Comparison of ENCODE assay signal across 8 cellular contexts in genomic region chr5:134738133-134738962, GRCh38. TPM values are rescaled to one million over a fixed set of nuclear protein-coding genes. Genes with fewer than 3 reads are reported as not detected.
DNase-seq lines count a peak whose midpoint lies in the region; ATAC-seq and TF ChIP-seq lines count a peak whose summit lies in the region.

Gene CAMLG (plus strand): TSS chr5:134738548. CDS start chr5:134738621, 73 bp downstream.

- peaks cover 13% of the 10 kb centered on the region for H3K36me3 Mint-ChIP-seq in activated CD4-positive, alpha-beta T cell treated with anti-CD3 and anti-CD28 coated beads for 36 hours (ENCODE audit: low read depth)

- intact Hi-C loops in activated CD4-positive, alpha-beta T cell treated with anti-CD3 and anti-CD28 coated beads for 36 hours (cut with DNase I, micrococcal nuclease), result loop anchor here (1.0 to 5.0 kb wide), 17 partner anchors 20 to 562 kb away; partner anchors contain the start of genes C5orf24 (in 2 of the 2), DDX46 (in 2 of the 2), PCBD2 (in 2 of the 2) and CDKL3 (in 1 of the 2)

- H3K36me3 ChIP-seq in BE2C, result peaks cover 14% of the 10 kb centered on the region

- H3K4me3 Mint-ChIP-seq in activated CD4-positive, alpha-beta T cell treated with anti-CD3 and anti-CD28 coated beads for 36 hours, result peak within 1 kb of the TSS; percentile 94

- CTCF ChIA-PET in activated CD4-positive, alpha-beta T cell treated with anti-CD3 and anti-CD28 coated beads for 36 hours (lab: Charles Lee), result interaction anchor here (0.8 to 4.2 kb wide), 12 partner anchors 10 to 513 kb away, joined by 3 to 50 read pairs (median 4); partner anchors contain the start of genes C5orf24, DDX46, PCBD2 and PPP2CA

- H3K4me3 ChIP-seq in BE2C (ENCODE audit: low read depth, low read length), result peak within 1 kb of the TSS; percentile 100
- H3K4me3 ChIP-seq in choroid plexus epithelial cell (ENCODE audit: low read depth, low read length), result peak within 1 kb of the TSS; percentile 97

- POLR2A ChIA-PET in activated CD4-positive, alpha-beta T cell treated with anti-CD3 and anti-CD28 coated beads for 36 hours (lab: Charles Lee), result interaction anchor here (0.5 to 3.8 kb wide), 11 partner anchors 10 to 808 kb away, joined by 3 to 19 read pairs (median 3); partner anchors contain the start of genes C5orf24, DDX46 and PCBD2

- peak; percentile 99 for DNase-seq in BE2C
- DNase-seq in NCI-H510A treated with DMSO at 0.1 percent for 48 hours (lab: John Stamatoyannopoulos, UW), result peak; percentile 75
- peak; percentile 99 for DNase-seq in activated CD4-positive, alpha-beta T cell treated with anti-CD3 and anti-CD28 coated beads for 36 hours
- peak; percentile 99 for DNase-seq in choroid plexus epithelial cell (ENCODE audit: low read depth)
- peak; percentile 83 for DNase-seq in kidney glomerular epithelial cell (lab: John Stamatoyannopoulos, UW)
- DNase-seq in stimulated activated CD4-positive, alpha-beta T cell treated with anti-CD3 and anti-CD28 coated beads, Interleukin-1b, Interleukin-23, amount 100 ng/mL, for 1 hour (ENCODE audit: low read depth in 2 of 2), result peak; percentile 91 to 92

- TF ChIP-seq CTCF in BE2C (IDR thresholded peaks at IDR 0.05; ENCODE audit: low read depth, low read length), result peak; percentile 72
- TF ChIP-seq CTCF in choroid plexus epithelial cell (conservative IDR thresholded peaks at IDR 0.05; ENCODE audit: low read depth, low read length), result peak; percentile 68

- peak within 1 kb of the TSS; percentile 95 for H3K27ac Mint-ChIP-seq in activated CD4-positive, alpha-beta T cell treated with anti-CD3 and anti-CD28 coated beads for 36 hours

- H3K9me3 ChIP-seq in BE2C, result no peaks in the 10 kb centered on the region

- no peaks in the 10 kb centered on the region for H3K27me3 ChIP-seq in BE2C

- no peaks in the 10 kb centered on the region for H3K27me3 Mint-ChIP-seq in activated CD4-positive, alpha-beta T cell treated with anti-CD3 and anti-CD28 coated beads for 36 hours

- H3K9me3 Mint-ChIP-seq in activated CD4-positive, alpha-beta T cell treated with anti-CD3 and anti-CD28 coated beads for 36 hours (ENCODE audit: low read depth), result no peaks in the 10 kb centered on the region

- TF ChIP-seq POLR2A in GM19193 (IDR thresholded peaks at IDR 0.05; ENCODE audit: extremely low read depth, insufficient read depth, insufficient read length), result peak; percentile 80

- peak; percentile 96 for ATAC-seq in HG03439 (IDR thresholded peaks at IDR 0.05; ENCODE audit: unreplicated experiment)
- ATAC-seq in activated CD4-positive, alpha-beta T cell treated with anti-CD3 and anti-CD28 coated beads for 36 hours, result peak; percentile 97

- no peaks in the 10 kb centered on the region for H3K4me1 ChIP-seq in BE2C

- peaks cover 27% of the 10 kb centered on the region for H3K4me1 Mint-ChIP-seq in activated CD4-positive, alpha-beta T cell treated with anti-CD3 and anti-CD28 coated beads for 36 hours

RNA-seq across cellular contexts. Expression of gene CAMLG, which starts in this region (rescaled TPM):
- 66.0 TPM for polyA plus RNA-seq in BE2C (2012; ENCODE audit: insufficient read depth, insufficient read length, low read depth)
- 10 to 100 TPM; 19.8 to 35.2 TPM for total RNA-seq in activated CD4-positive, alpha-beta T cell treated with anti-CD3 and anti-CD28 coated beads for 36 hours

Comparison
In these comparisons a context has a peak if more than half of its experiments do, and no peak if none do; other contexts are left out.
1. Peak in every context shown above with its lines: DNase-seq, ATAC-seq and H3K4me3 ChIP-seq.